Comparison of ENCODE assay signal across 1 cellular context in the genomic region with DNA sequence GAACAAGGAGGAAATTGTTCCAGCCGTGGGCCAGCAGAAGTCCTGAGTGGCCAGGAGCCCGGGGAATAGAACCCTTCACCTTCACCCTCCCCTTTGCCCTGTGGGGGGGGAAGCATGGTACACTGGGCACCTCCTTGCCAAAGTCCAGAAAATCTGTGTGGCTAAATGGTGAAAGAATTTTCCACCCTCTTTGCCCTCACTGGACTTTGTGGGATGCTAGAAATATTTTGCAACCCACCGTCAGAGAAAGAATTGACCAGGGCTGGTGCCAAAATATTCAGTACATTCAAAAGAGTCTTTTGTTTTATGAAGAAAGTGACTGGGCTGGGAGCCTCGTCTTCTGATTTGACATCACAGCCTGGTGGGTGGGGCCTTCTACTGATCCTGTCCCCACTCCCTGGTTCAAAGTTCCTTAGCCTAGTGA.
TF ChIP-seq lines count a peak whose summit lies in the region.

No MANE protein-coding gene starts in this region.

TF ChIP-seq in HepG2, 621 proteins besides CTCF, POLR2A, EP300 and RAD21 (continued from another document):
- TF ChIP-seq, protein P1, sequence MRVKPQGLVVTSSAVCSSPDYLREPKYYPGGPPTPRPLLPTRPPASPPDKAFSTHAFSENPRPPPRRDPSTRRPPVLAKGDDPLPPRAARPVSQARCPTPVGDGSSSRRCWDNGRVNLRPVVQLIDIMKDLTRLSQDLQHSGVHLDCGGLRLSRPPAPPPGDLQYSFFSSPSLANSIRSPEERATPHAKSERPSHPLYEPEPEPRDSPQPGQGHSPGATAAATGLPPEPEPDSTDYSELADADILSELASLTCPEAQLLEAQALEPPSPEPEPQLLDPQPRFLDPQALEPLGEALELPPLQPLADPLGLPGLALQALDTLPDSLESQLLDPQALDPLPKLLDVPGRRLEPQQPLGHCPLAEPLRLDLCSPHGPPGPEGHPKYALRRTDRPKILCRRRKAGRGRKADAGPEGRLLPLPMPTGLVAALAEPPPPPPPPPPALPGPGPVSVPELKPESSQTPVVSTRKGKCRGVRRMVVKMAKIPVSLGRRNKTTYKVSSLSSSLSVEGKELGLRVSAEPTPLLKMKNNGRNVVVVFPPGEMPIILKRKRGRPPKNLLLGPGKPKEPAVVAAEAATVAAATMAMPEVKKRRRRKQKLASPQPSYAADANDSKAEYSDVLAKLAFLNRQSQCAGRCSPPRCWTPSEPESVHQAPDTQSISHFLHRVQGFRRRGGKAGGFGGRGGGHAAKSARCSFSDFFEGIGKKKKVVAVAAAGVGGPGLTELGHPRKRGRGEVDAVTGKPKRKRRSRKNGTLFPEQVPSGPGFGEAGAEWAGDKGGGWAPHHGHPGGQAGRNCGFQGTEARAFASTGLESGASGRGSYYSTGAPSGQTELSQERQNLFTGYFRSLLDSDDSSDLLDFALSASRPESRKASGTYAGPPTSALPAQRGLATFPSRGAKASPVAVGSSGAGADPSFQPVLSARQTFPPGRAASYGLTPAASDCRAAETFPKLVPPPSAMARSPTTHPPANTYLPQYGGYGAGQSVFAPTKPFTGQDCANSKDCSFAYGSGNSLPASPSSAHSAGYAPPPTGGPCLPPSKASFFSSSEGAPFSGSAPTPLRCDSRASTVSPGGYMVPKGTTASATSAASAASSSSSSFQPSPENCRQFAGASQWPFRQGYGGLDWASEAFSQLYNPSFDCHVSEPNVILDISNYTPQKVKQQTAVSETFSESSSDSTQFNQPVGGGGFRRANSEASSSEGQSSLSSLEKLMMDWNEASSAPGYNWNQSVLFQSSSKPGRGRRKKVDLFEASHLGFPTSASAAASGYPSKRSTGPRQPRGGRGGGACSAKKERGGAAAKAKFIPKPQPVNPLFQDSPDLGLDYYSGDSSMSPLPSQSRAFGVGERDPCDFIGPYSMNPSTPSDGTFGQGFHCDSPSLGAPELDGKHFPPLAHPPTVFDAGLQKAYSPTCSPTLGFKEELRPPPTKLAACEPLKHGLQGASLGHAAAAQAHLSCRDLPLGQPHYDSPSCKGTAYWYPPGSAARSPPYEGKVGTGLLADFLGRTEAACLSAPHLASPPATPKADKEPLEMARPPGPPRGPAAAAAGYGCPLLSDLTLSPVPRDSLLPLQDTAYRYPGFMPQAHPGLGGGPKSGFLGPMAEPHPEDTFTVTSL (CRISPR knock-in tag; IDR thresholded peaks at IDR 0.05; ENCODE audit: borderline replicate concordance), result no peak
- peak; percentile 34; the same call in 1 of the 2 replicates for TF ChIP-seq HNF4G (IDR thresholded peaks at IDR 0.05; ENCODE audit: borderline replicate concordance, low read depth, low read length)
- TF ChIP-seq HNF4G (CRISPR knock-in tag; IDR thresholded peaks at IDR 0.05; ENCODE audit: borderline replicate concordance, low read depth), result no peak
- TF ChIP-seq, protein P2, sequence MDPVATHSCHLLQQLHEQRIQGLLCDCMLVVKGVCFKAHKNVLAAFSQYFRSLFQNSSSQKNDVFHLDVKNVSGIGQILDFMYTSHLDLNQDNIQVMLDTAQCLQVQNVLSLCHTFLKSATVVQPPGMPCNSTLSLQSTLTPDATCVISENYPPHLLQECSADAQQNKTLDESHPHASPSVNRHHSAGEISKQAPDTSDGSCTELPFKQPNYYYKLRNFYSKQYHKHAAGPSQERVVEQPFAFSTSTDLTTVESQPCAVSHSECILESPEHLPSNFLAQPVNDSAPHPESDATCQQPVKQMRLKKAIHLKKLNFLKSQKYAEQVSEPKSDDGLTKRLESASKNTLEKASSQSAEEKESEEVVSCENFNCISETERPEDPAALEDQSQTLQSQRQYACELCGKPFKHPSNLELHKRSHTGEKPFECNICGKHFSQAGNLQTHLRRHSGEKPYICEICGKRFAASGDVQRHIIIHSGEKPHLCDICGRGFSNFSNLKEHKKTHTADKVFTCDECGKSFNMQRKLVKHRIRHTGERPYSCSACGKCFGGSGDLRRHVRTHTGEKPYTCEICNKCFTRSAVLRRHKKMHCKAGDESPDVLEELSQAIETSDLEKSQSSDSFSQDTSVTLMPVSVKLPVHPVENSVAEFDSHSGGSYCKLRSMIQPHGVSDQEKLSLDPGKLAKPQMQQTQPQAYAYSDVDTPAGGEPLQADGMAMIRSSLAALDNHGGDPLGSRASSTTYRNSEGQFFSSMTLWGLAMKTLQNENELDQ (CRISPR knock-in tag; IDR thresholded peaks at IDR 0.05; ENCODE audit: borderline replicate concordance), result no peak
- no peak for TF ChIP-seq SRF (IDR thresholded peaks at IDR 0.05; ENCODE audit: low read depth, low read length)
